In genomic region chr3:46466273-46466672, GRCh38 we compare ENCODE assay signal across 1 cellular context.
TF ChIP-seq lines count a peak whose summit lies in the region.

No MANE protein-coding gene starts in this region.

TF ChIP-seq in K562, 482 proteins besides CTCF, POLR2A, EP300 and RAD21:
- TF ChIP-seq CBX8 (IDR thresholded peaks at IDR 0.05; ENCODE audit: borderline replicate concordance, extremely low read depth, low read depth, low read length, poor library complexity, severe bottlenecking) (no peak), PBX2 (CRISPR knock-in tag; IDR thresholded peaks at IDR 0.05; ENCODE audit: low read depth) (no peak), PBX2 (tag; conservative IDR thresholded peaks at IDR 0.05; ENCODE audit: low read depth) (no peak), HES1 (IDR thresholded peaks at IDR 0.05; ENCODE audit: low read depth) (no peak), MGA (IDR thresholded peaks at IDR 0.05) (no peak), THAP12 (CRISPR knock-in tag; IDR thresholded peaks at IDR 0.05) (no peak), LCOR (CRISPR knock-in tag; IDR thresholded peaks at IDR 0.05) (no peak), ETS2 (tag; IDR thresholded peaks at IDR 0.05; ENCODE audit: borderline replicate concordance, poor library complexity, severe bottlenecking) (no peak), HNRNPK (IDR thresholded peaks at IDR 0.05; ENCODE audit: low read depth, low read length, poor library complexity, severe bottlenecking) (no peak), ZNF561 (CRISPR knock-in tag; conservative IDR thresholded peaks at IDR 0.05) (no peak), GATAD2B (IDR thresholded peaks at IDR 0.05; ENCODE audit: borderline replicate concordance) (no peak), ELF1 (tag; IDR thresholded peaks at IDR 0.05) (no peak), ZNF124 (CRISPR knock-in tag; IDR thresholded peaks at IDR 0.05) (no peak), STAT5B (CRISPR knock-in tag; IDR thresholded peaks at IDR 0.05) (no peak), E4F1 (CRISPR knock-in tag; IDR thresholded peaks at IDR 0.05; ENCODE audit: borderline replicate concordance) (no peak), RFX1 (IDR thresholded peaks at IDR 0.05) (no peak), ETV5 (CRISPR knock-in tag; IDR thresholded peaks at IDR 0.05; ENCODE audit: low read depth) (no peak), HNRNPL (IDR thresholded peaks at IDR 0.05; ENCODE audit: low read depth, low read length) (no peak), PCBP1 (IDR thresholded peaks at IDR 0.05; ENCODE audit: low read depth, low read length, poor library complexity, severe bottlenecking) (no peak), YBX1 (IDR thresholded peaks at IDR 0.05) (no peak)
